16 cellular contexts compared by ENCODE assay signal in genomic region chr19:31272707-31273106, GRCh38.
A peak's percentile ranks its signal among the peaks of the same experiment; 100 is the strongest.
DNase-seq lines count a peak whose midpoint lies in the region; ATAC-seq, FAIRE-seq and TF ChIP-seq lines count a peak whose summit lies in the region.
"Had no signal": no experiment of that assay in that cellular context is flagged by ENCODE, and none has a peak within 500 bp of the region (broad histone marks: within the 10 kb centered on the region; RNA-seq: fewer than 3 reads in every experiment).

No MANE protein-coding gene starts in this region.

- H3K4me1 ChIP-seq in right lobe of liver (no peaks in the 10 kb centered on the region), HepG2 (ENCODE audit: insufficient read depth, low read length) (no peaks in the 10 kb centered on the region), K562 (replicated peaks in 1 of 2; ENCODE audit: control insufficient read depth in 2 of 2, insufficient read depth in 2 of 2, low read length in 2 of 2) (no peaks in the 10 kb centered on the region), upper lobe of right lung (no peaks in the 10 kb centered on the region)

- CTCF ChIA-PET in HepG2 (lab: Yijun Ruan, JAX; ENCODE audit: low intra/inter-chr PET ratio, low total read pairs) (no interaction called here), K562 (lab: Yijun Ruan, JAX; ENCODE audit: low intra/inter-chr PET ratio) (no interaction called here)

- no peak overlapping the region for H3K4me3 ChIP-seq in right lobe of liver
- H3K4me3 ChIP-seq in HepG2 (replicated peaks in 1 of 3; ENCODE audit: insufficient read depth in 1 of 3, low read depth in 2 of 3, low read length in 3 of 3), result no peak overlapping the region
- no peak overlapping the region for H3K4me3 ChIP-seq in K562
- no peak overlapping the region for H3K4me3 ChIP-seq in upper lobe of right lung

- no peak for TF ChIP-seq POLR2A in right lobe of liver (IDR thresholded peaks at IDR 0.05)
- no peak for TF ChIP-seq POLR2A in HepG2 (IDR thresholded peaks at IDR 0.05; ENCODE audit: insufficient read depth in 1 of 2, low read depth in 2 of 2, low read length in 2 of 2)
- TF ChIP-seq POLR2A in K562 (conservative IDR thresholded peaks at IDR 0.05), result no peak

- no peaks in the 10 kb centered on the region for H3K27me3 ChIP-seq in right lobe of liver
- H3K27me3 ChIP-seq in HepG2 (ENCODE audit: control insufficient read depth in 1 of 2, insufficient read depth in 2 of 2, low read length in 2 of 2), result no peaks in the 10 kb centered on the region
- peaks cover 29 to 50% of the 10 kb centered on the region in 2 experiments; a peak in 4 of 5 replicates for H3K27me3 ChIP-seq in K562 (ENCODE audit: control insufficient read depth in 2 of 2, insufficient read depth in 2 of 2, low read length in 2 of 2)
- H3K27me3 ChIP-seq in upper lobe of right lung, result no peaks in the 10 kb centered on the region

- no peak overlapping the region for H3K4me3 Mint-ChIP-seq in mesothelial cell of epicardium
- H3K4me3 Mint-ChIP-seq: CD4-positive, alpha-beta T cell; H9 had no signal

- BruUV-seq in HepG2 (replicated peaks; lab: Mats Ljungman, UMichigan) (no TSS peak), K562 (replicated peaks; lab: Mats Ljungman, UMichigan) (no TSS peak)

- H3K4me1 Mint-ChIP-seq in mesothelial cell of epicardium, result peaks cover 9% of the 10 kb centered on the region

- peak overlapping the region; percentile 11 for H3K27ac Mint-ChIP-seq in mesothelial cell of epicardium
- H3K27ac Mint-ChIP-seq: CD4-positive, alpha-beta T cell had no signal

- TF ChIP-seq EP300 in HepG2 (IDR thresholded peaks at IDR 0.05; ENCODE audit: low read depth in 2 of 2, low read length in 2 of 2), result no peak
- TF ChIP-seq EP300 in HepG2 (CRISPR knock-in tag; IDR thresholded peaks at IDR 0.05; ENCODE audit: borderline replicate concordance), result no peak
- no peak for TF ChIP-seq EP300 in K562 (IDR thresholded peaks at IDR 0.05; ENCODE audit: low read length)

- H4K20me1 ChIP-seq in HepG2 (ENCODE audit: insufficient read depth, low read length), result no peaks in the 10 kb centered on the region
- no peaks in the 10 kb centered on the region for H4K20me1 ChIP-seq in K562 (replicated peaks; ENCODE audit: control insufficient read depth, insufficient read depth, low read length)

- POLR2A ChIA-PET in HepG2 (lab: Yijun Ruan, JAX) (no interaction called here), K562 (lab: Yijun Ruan, JAX) (interaction anchor here (1.2 kb wide), 1 partner anchor 12 kb away, joined by 3 read pairs; no protein-coding TSS in a partner anchor)

- H3K4me2 ChIP-seq in HepG2 (ENCODE audit: low read depth, low read length) (no peak overlapping the region), K562 (ENCODE audit: insufficient read depth, low read length) (no peak overlapping the region)

- H2AFZ ChIP-seq in HepG2 (ENCODE audit: low read length), result no peak overlapping the region
- H2AFZ ChIP-seq in K562 (ENCODE audit: low read depth, low read length), result no peak overlapping the region

- no peaks in the 10 kb centered on the region for H3K9me3 Mint-ChIP-seq in mesothelial cell of epicardium
- H3K9me3 Mint-ChIP-seq: CD4-positive, alpha-beta T cell; H9 had no signal

- WGBS in right lobe of liver (ENCODE audit: insufficient coverage, low coverage, low lambda C conversion rate, missing lambda C conversion rate), result 81% methylated on average over 8 of the region's 14 CpGs
- 71% methylated on average over 14 of the region's 14 CpGs for WGBS in HepG2 (ENCODE audit: low lambda C conversion rate)
- WGBS in K562 (ENCODE audit: insufficient coverage, low coverage, missing lambda C conversion rate), result 8% methylated on average over 14 of the region's 14 CpGs

- no peaks in the 10 kb centered on the region for H3K36me3 ChIP-seq in right lobe of liver
- no peaks in the 10 kb centered on the region for H3K36me3 ChIP-seq in HepG2 (replicated peaks in 1 of 2; ENCODE audit: control insufficient read depth in 1 of 2, insufficient read depth in 2 of 2, low read length in 2 of 2)
- no peaks in the 10 kb centered on the region for H3K36me3 ChIP-seq in K562 (ENCODE audit: control insufficient read depth, insufficient read depth, low read length)
- no peaks in the 10 kb centered on the region for H3K36me3 ChIP-seq in upper lobe of right lung

- H3K36me3 Mint-ChIP-seq in mesothelial cell of epicardium, result peaks cover 23% of the 10 kb centered on the region

- intact Hi-C loops in right lobe of liver (cut with DNase I) (no loop called here), HepG2 (cut with micrococcal nuclease; ENCODE audit: unreplicated experiment) (no loop called here), K562 (cut with micrococcal nuclease) (no loop called here), upper lobe of right lung (cut with DNase I) (no loop called here)

- DNase-seq in right lobe of liver (peak in 2 of 3 donors; percentile 2 to 22), HepG2 (ENCODE audit: low spot score) (no peak), K562 (ENCODE audit: extremely low read depth in 1 of 4, low spot score in 3 of 4) (no peak), mesothelial cell of epicardium (ENCODE audit: low spot score in 2 of 2, unreplicated experiment in 2 of 2) (no peak), upper lobe of right lung (peak; percentile 32), NCI-H146 (lab: John Stamatoyannopoulos, UW) (no peak), Ammon's horn (ENCODE audit: low spot score) (no peak)
- DNase-seq: 8988T; AML-193; C1 segment of cervical spinal cord; Calu3; CD4-positive, alpha-beta T cell; DMS 273 treated with DMSO at 0.1 percent for 48 hours; GOT3; H9 had no signal

- TF ChIP-seq CTCF in right lobe of liver (IDR thresholded peaks at IDR 0.05), result no peak
- TF ChIP-seq CTCF in HepG2 (CRISPR knock-in tag; IDR thresholded peaks at IDR 0.05), result no peak
- no peak for TF ChIP-seq CTCF in K562 (IDR thresholded peaks at IDR 0.05 in 2 of 3, conservative IDR thresholded peaks at IDR 0.05 in 1 of 3; ENCODE audit: insufficient read depth in 2 of 3, low read depth in 1 of 3, low read length in 3 of 3)
- no peak for TF ChIP-seq CTCF in mesothelial cell of epicardium (IDR thresholded peaks at IDR 0.05; ENCODE audit: unreplicated experiment)
- no peak for TF ChIP-seq CTCF in upper lobe of right lung (IDR thresholded peaks at IDR 0.05)

- H3K27me3 Mint-ChIP-seq in mesothelial cell of epicardium (ENCODE audit: low read depth), result no peaks in the 10 kb centered on the region
- H3K27me3 Mint-ChIP-seq: CD4-positive, alpha-beta T cell had no signal

- H3K79me2 ChIP-seq in HepG2 (ENCODE audit: insufficient read depth, low read length) (no peaks in the 10 kb centered on the region), K562 (ENCODE audit: control insufficient read depth, insufficient read depth, low read length) (no peaks in the 10 kb centered on the region)

- H3K9me3 ChIP-seq in right lobe of liver (no peaks in the 10 kb centered on the region), HepG2 (ENCODE audit: low read length) (peaks cover 2% of the 10 kb centered on the region; the same call in 1 of the 2 replicates), K562 (replicated peaks; ENCODE audit: control insufficient read depth, insufficient read depth, low read depth, low read length) (no peaks in the 10 kb centered on the region), upper lobe of right lung (no peaks in the 10 kb centered on the region)

- H3K9ac ChIP-seq in HepG2 (ENCODE audit: insufficient read depth, low read depth, low read length), result no peak overlapping the region
- no peak overlapping the region for H3K9ac ChIP-seq in K562 (ENCODE audit: insufficient read depth in 1 of 2, low read depth in 2 of 2, low read length in 2 of 2)

- TF ChIP-seq RAD21 in HepG2 (CRISPR knock-in tag; IDR thresholded peaks at IDR 0.05) (no peak), K562 (CRISPR knock-in tag; conservative IDR thresholded peaks at IDR 0.05 in 1 of 2, IDR thresholded peaks at IDR 0.05 in 1 of 2) (no peak)

- H3K9me1 ChIP-seq in K562 (ENCODE audit: control insufficient read depth, insufficient read depth, low read length), result no peaks in the 10 kb centered on the region

- ATAC-seq in right lobe of liver (no peak), HepG2 (no peak), K562 (no peak), upper lobe of right lung (no peak), HG03025 (IDR thresholded peaks at IDR 0.05; ENCODE audit: low FRiP score, unreplicated experiment) (no peak)

- in situ Hi-C loops in HepG2 (cut with HindIII; ENCODE audit: extremely low pct_ligation_motif_present, low pct_unique_long_range_greater_than_20kb), result no loop called here
- in situ Hi-C loops in K562 (cut with MboI), result no loop called here

- FAIRE-seq in HepG2 (lab: Jason Lieb, UNC), result no peak
- no peak for FAIRE-seq in K562 (lab: Jason Lieb, UNC)

- H3K27ac ChIP-seq in right lobe of liver, result no peak overlapping the region
- H3K27ac ChIP-seq in HepG2 (ENCODE audit: extremely low read length, insufficient read depth, low read length), result no peak overlapping the region
- H3K27ac ChIP-seq in K562 (ENCODE audit: extremely low read depth, low read depth, low read length), result no peak overlapping the region
- H3K27ac ChIP-seq in upper lobe of right lung, result no peak overlapping the region

TF ChIP-seq in K562, 482 proteins besides CTCF, POLR2A, EP300 and RAD21:
- TF ChIP-seq TCF3 (CRISPR knock-in tag; IDR thresholded peaks at IDR 0.05) (no peak), GABPA (tag; conservative IDR thresholded peaks at IDR 0.05; ENCODE audit: low read depth) (peak; percentile 54), NR2C2 (CRISPR knock-in tag; IDR thresholded peaks at IDR 0.05) (no peak), NR2C2 (tag; IDR thresholded peaks at IDR 0.05) (peak; percentile 46; the same call in 1 of the 2 replicates)

Comparison
In these comparisons a context has a peak if more than half of its experiments do, and no peak if none do; other contexts are left out.
1. DNase-seq: peak in right lobe of liver (2 of 3) and upper lobe of right lung (single experiment); none in HepG2 (single experiment), K562 (0 of 4), mesothelial cell of epicardium (0 of 2), NCI-H146 (single experiment) and Ammon's horn (single experiment).